In the genomic region with DNA sequence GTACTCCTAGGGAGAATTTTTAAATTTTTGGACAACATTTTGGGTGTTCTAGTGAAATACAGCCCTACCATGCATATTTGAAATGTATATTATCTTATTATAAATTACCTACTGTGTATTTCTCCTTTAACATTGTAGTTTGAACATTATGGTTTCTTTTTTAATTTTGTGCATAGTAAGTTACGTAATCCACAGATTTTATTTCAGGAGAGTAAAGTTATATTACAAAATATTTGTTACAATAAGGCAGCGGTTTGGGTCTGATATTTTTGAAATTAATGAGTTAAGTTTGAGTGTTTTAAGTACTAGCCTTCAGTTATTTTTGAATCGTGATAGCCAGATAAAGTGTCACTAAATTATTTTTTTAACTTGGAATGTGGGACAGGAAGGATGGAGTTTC, we compare ENCODE assay signal across 12 cellular contexts. TPM values are rescaled to one million over a fixed set of nuclear protein-coding genes. Genes with fewer than 3 reads are reported as not detected.
A peak's percentile ranks its signal among the peaks of the same experiment; 100 is the strongest.
DNase-seq lines count a peak whose midpoint lies in the region; ATAC-seq and TF ChIP-seq lines count a peak whose summit lies in the region.
"Had no signal": no experiment of that assay in that cellular context is flagged by ENCODE, and none has a peak within 500 bp of the region (broad histone marks: within the 10 kb centered on the region; RNA-seq: fewer than 3 reads in every experiment).

No MANE protein-coding gene starts in this region.

- H3K27me3 ChIP-seq in Caco-2 (replicated peaks; ENCODE audit: control insufficient read depth, insufficient read depth, low read length) (no peaks in the 10 kb centered on the region), PC-3 (ENCODE audit: low read length) (no peaks in the 10 kb centered on the region), neuron (ENCODE audit: insufficient read depth, low read length) (no peaks in the 10 kb centered on the region)
- H3K27me3 ChIP-seq: transverse colon had no signal

- CTCF ChIA-PET in Caco-2 (lab: Charles Lee), result no interaction called here
- CTCF ChIA-PET in PC-3 (lab: Charles Lee), result no interaction called here

- no peak for TF ChIP-seq CTCF in Caco-2 (IDR thresholded peaks at IDR 0.05; ENCODE audit: insufficient read depth in 1 of 2, low read depth in 1 of 2, low read length in 1 of 2, severe bottlenecking in 1 of 2, unreplicated experiment in 1 of 2)
- TF ChIP-seq CTCF in PC-3 (conservative IDR thresholded peaks at IDR 0.05; ENCODE audit: low read depth, low read length), result no peak

- H3F3A ChIP-seq in PC-3 (ENCODE audit: low read length, unreplicated experiment), result no peaks in the 10 kb centered on the region

- no peak overlapping the region for H3K27ac ChIP-seq in PC-3 (ENCODE audit: low read length)
- peak overlapping the region; percentile 90 for H3K27ac ChIP-seq in epithelial cell of prostate
- H3K27ac ChIP-seq: C4-2B had no signal

- H3K4me1 Mint-ChIP-seq in Caco-2 (ENCODE audit: low read depth, unreplicated experiment), result no peaks in the 10 kb centered on the region

- H3K9ac ChIP-seq in PC-3 (ENCODE audit: low read length), result peak overlapping the region; percentile 86; the same call in 1 of the 2 replicates

- POLR2A ChIA-PET in Caco-2 (lab: Charles Lee) (interaction anchor here (1.0 kb wide), 1 partner anchor 118 kb away, joined by 3 read pairs; no protein-coding TSS in a partner anchor), PC-3 (lab: Charles Lee; ENCODE audit: unreplicated experiment) (interaction anchor here (0.5 kb wide), 1 partner anchor 47 kb away, joined by 3 read pairs; no protein-coding TSS in a partner anchor)

- H3K27ac Mint-ChIP-seq in Caco-2 (ENCODE audit: unreplicated experiment), result no peak overlapping the region

- DNase-seq in Caco-2 (no peak), PC-3 (no peak), epithelial cell of prostate (ENCODE audit: low read depth, low spot score) (no peak), NK-92 (lab: John Stamatoyannopoulos, UW; ENCODE audit: unreplicated experiment) (no peak), NCI-H748 (lab: John Stamatoyannopoulos, UW; ENCODE audit: unreplicated experiment) (no peak)
- no peak for DNase-seq in stimulated activated CD4-positive, alpha-beta T cell treated with anti-CD3 and anti-CD28 coated beads, Interleukin-2, amount 100 ng/mL, for 48 hours
- DNase-seq: activated CD8-positive, alpha-beta memory T cell treated with anti-CD3 and anti-CD28 coated beads for 24 hours; effector memory CD4-positive, alpha-beta T cell had no signal

- ATAC-seq in PC-3 (no peak), HG03196 (IDR thresholded peaks at IDR 0.05; ENCODE audit: unreplicated experiment) (no peak)

- intact Hi-C loops in Caco-2 (cut with micrococcal nuclease; ENCODE audit: unreplicated experiment) (loop anchor here (2.0 to 10.0 kb wide), 4 partner anchors 129 to 649 kb away; no protein-coding TSS in a partner anchor), PC-3 (cut with micrococcal nuclease) (loop anchor here (5.0 to 10.0 kb wide), 3 partner anchors 64 to 254 kb away; no protein-coding TSS in a partner anchor)

- no peaks in the 10 kb centered on the region for H4K20me1 ChIP-seq in PC-3 (ENCODE audit: low read length)

- H3K36me3 ChIP-seq in Caco-2 (ENCODE audit: control insufficient read depth, insufficient read depth, low read length) (no peaks in the 10 kb centered on the region), PC-3 (ENCODE audit: low read depth, low read length) (no peaks in the 10 kb centered on the region), neuron (ENCODE audit: insufficient read depth, low read length) (no peaks in the 10 kb centered on the region)
- H3K36me3 ChIP-seq: transverse colon had no signal

- H3K9me2 ChIP-seq in PC-3 (replicated peaks; ENCODE audit: low read length), result no peaks in the 10 kb centered on the region

- peaks cover 6% of the 10 kb centered on the region for H3K36me3 Mint-ChIP-seq in Caco-2 (ENCODE audit: insufficient read depth, unreplicated experiment)

- H3K4me2 ChIP-seq in PC-3 (ENCODE audit: low read length), result peak overlapping the region; percentile 97

- H3K4me1 ChIP-seq in Caco-2 (no peaks in the 10 kb centered on the region), PC-3 (ENCODE audit: insufficient read depth, low read length) (peaks cover 19% of the 10 kb centered on the region), neuron (ENCODE audit: insufficient read depth, low read length) (peaks cover 16% of the 10 kb centered on the region)

- peak overlapping the region; percentile 85 for H3K4me3 Mint-ChIP-seq in Caco-2 (ENCODE audit: unreplicated experiment)

- BruUV-seq in Caco-2 (replicated peaks; lab: Mats Ljungman, UMichigan) (no TSS peak), PC-3 (replicated peaks; lab: Mats Ljungman, UMichigan) (no TSS peak)

- H3K9me3 ChIP-seq in Caco-2, result no peaks in the 10 kb centered on the region
- no peaks in the 10 kb centered on the region for H3K9me3 ChIP-seq in PC-3 (ENCODE audit: low read length)
- H3K9me3 ChIP-seq in neuron (ENCODE audit: low read length), result no peaks in the 10 kb centered on the region

- peak overlapping the region; percentile 85 for H3K4me3 ChIP-seq in Caco-2 (ENCODE audit: low read depth, low read length)
- peak overlapping the region; percentile 92; the same call in 1 of the 2 replicates for H3K4me3 ChIP-seq in PC-3 (ENCODE audit: low read length)
- peak overlapping the region; percentile 72 for H3K4me3 ChIP-seq in neuron (ENCODE audit: low read length)

- no peaks in the 10 kb centered on the region for H3K27me3 Mint-ChIP-seq in Caco-2 (ENCODE audit: insufficient read depth, unreplicated experiment)

- H3K9me3 Mint-ChIP-seq in Caco-2 (ENCODE audit: unreplicated experiment), result peaks cover 21% of the 10 kb centered on the region

- H2AFZ ChIP-seq in PC-3 (ENCODE audit: low read length) (peak overlapping the region; percentile 88), neuron (ENCODE audit: low read depth, low read length) (no peak overlapping the region)

- H3K79me2 ChIP-seq in PC-3 (ENCODE audit: low read length), result 0 out of 2 replicates have a peak, but pooled peaks cover 5% of the 10 kb centered on the region

RNA-seq across cellular contexts. Expression of a gene that starts 7.3 kb away (rescaled TPM):
- 76.8 and 77.3 TPM in 2 replicates for total RNA-seq in Caco-2 (2022)
- 46.1 and 62.8 TPM in 2 replicates for total RNA-seq in PC-3 (2014; rRNA removed)
